ENCODE assay signal across 9 cellular contexts in genomic region chr2:9095690-9096089, GRCh38.
DNase-seq lines count a peak whose midpoint lies in the region; ATAC-seq and TF ChIP-seq lines count a peak whose summit lies in the region.
"Had no signal": no experiment of that assay in that cellular context is flagged by ENCODE, and none has a peak within 500 bp of the region (broad histone marks: within the 10 kb centered on the region; RNA-seq: fewer than 3 reads in every experiment).

No MANE protein-coding gene starts in this region.

- DNase-seq in GM13977 (ENCODE audit: low spot score) (peak; percentile 12), cerebellum (ENCODE audit: low spot score) (peak; percentile 36), iPS-NIHi7 (ENCODE audit: extremely low spot score) (peak; percentile 83), sciatic nerve (ENCODE audit: low spot score) (no peak), RWPE1 (ENCODE audit: low spot score) (no peak), NCI-H146 treated with DMSO at 0.1 percent for 48 hours (lab: John Stamatoyannopoulos, UW; ENCODE audit: unreplicated experiment) (no peak), NAMALWA (ENCODE audit: low spot score) (no peak), GM10266 (ENCODE audit: extremely low spot score) (no peak)
- DNase-seq: activated T-cell treated with anti-CD3 and anti-CD28 coated beads, Interleukin-2, amount 50 U/mL, for 48 hours had no signal

- TF ChIP-seq CTCF in GM13977 (IDR thresholded peaks at IDR 0.05; ENCODE audit: extremely low read depth, insufficient read depth, missing control alignments) (peak; percentile 23), RWPE1 (conservative IDR thresholded peaks at IDR 0.05; ENCODE audit: low read depth) (no peak), GM10266 (IDR thresholded peaks at IDR 0.05; ENCODE audit: control insufficient read depth, insufficient read depth, low read depth, missing control alignments) (no peak)

- CTCF ChIA-PET in RWPE1 (lab: Yijun Ruan, JAX): no interaction called here

- POLR2A ChIA-PET in RWPE1 (lab: Yijun Ruan, JAX; ENCODE audit: low non-redundant PET): no interaction called here

- ATAC-seq in sciatic nerve: peak; percentile 72

- in situ Hi-C loops in GM13977 (cut with MboI; ENCODE audit: low pct_unique_long_range_greater_than_20kb, low sequenced_read_pairs, unreplicated experiment): no loop called here

- no peak overlapping the region for H3K27ac ChIP-seq in RWPE1

- intact Hi-C loops in sciatic nerve (cut with DNase I): no loop called here

Comparison
In these comparisons a context has a peak if more than half of its experiments do, and no peak if none do; other contexts are left out.
1. DNase-seq: peak in GM13977 (single experiment), cerebellum (single experiment) and iPS-NIHi7 (single experiment); none in sciatic nerve (single experiment), RWPE1 (single experiment), NCI-H146 treated with DMSO at 0.1 percent for 48 hours (single experiment), NAMALWA (single experiment) and GM10266 (single experiment).